Comparison of ENCODE assay signal across 36 cellular contexts in the genomic region with DNA sequence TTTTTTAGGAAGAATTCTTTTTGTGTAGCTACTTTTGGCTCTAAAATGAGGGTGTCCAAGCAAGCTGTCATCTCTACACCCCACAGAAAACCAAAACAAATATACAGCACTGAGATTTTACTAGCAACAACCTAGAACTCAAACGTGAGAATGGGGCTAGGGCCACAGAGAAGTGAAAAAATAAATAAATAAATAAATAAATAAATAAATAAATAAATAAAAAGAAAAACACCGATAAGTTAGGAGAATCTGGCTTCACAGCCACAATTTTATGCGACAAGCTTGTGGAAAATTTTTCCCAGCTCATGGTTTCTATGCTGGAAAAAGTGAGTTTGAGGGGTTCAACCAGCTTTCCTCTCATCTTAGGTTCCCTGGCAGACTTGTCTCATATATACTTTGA.
"Had no signal": no experiment of that assay in that cellular context is flagged by ENCODE, and none has a peak within 500 bp of the region (broad histone marks: within the 10 kb centered on the region; RNA-seq: fewer than 3 reads in every experiment).

No MANE protein-coding gene starts in this region.

- H3K9me3 ChIP-seq: MG63 had no signal

- H3K36me3 ChIP-seq: MG63 had no signal

- H3K27me3 ChIP-seq: MG63 had no signal

- H3K4me3 ChIP-seq: MG63 had no signal

- DNase-seq: Karpas-422, Kasumi-1, MG63, MM.1S, MV-4-11, NCI-H1048, NCI-H1092, NCI-H1092 treated with DMSO at 0.1 percent for 48 hours, NCI-H1105, NCI-H1105 treated with DMSO at 0.1 percent for 48 hours, NCI-H1417, NCI-H1417 treated with DMSO at 0.1 percent for 48 hours, NCI-H1436, NCI-H1436 treated with DMSO at 0.1 percent for 48 hours, NCI-H146, NCI-H1694, NCI-H1694 treated with DMSO at 0.1 percent for 48 hours, NCI-H187, NCI-H187 treated with DMSO at 0.1 percent for 48 hours, NCI-H1930, NCI-H2029, NCI-H2029 treated with DMSO at 0.1 percent for 48 hours, NCI-H2081, NCI-H2081 treated with DMSO at 0.1 percent for 48 hours, NCI-H2107, NCI-H2171, NCI-H2171 treated with DMSO at 0.1 percent for 48 hours, NCI-H2227 treated with DMSO at 0.1 percent for 48 hours, NCI-H226, NCI-H345, NCI-H446, NCI-H446 treated with DMSO at 0.1 percent for 48 hours, NCI-H510A, NCI-H510A treated with DMSO at 0.1 percent for 48 hours, NCI-H524, NCI-H524 treated with DMSO at 0.1 percent for 48 hours had no signal
